1 cellular context compared by ENCODE assay signal in the genomic region with DNA sequence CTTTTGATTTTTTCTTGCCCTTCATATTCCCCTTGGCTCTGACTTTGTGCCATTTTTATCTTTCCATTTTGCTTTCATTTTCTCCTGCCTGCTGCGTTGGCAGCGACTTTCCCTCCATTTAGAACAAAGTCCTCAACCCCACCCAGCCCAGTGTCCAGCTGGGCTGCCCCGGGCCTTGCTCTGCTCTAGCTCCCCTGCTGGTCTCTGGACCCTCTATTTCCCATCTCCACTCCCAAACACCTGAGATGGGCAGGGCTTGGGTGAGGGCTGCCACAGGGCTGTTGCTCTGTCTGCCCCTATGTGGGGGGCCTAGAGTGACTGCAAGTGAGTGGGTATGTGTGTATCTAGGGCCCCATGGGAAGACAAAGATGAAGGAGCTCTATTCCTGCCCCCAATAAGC.
TF ChIP-seq lines count a peak whose summit lies in the region.

No MANE protein-coding gene starts in this region.

TF ChIP-seq in liver, 16 proteins besides CTCF, POLR2A, EP300 and RAD21:
- TF ChIP-seq, protein P1, sequence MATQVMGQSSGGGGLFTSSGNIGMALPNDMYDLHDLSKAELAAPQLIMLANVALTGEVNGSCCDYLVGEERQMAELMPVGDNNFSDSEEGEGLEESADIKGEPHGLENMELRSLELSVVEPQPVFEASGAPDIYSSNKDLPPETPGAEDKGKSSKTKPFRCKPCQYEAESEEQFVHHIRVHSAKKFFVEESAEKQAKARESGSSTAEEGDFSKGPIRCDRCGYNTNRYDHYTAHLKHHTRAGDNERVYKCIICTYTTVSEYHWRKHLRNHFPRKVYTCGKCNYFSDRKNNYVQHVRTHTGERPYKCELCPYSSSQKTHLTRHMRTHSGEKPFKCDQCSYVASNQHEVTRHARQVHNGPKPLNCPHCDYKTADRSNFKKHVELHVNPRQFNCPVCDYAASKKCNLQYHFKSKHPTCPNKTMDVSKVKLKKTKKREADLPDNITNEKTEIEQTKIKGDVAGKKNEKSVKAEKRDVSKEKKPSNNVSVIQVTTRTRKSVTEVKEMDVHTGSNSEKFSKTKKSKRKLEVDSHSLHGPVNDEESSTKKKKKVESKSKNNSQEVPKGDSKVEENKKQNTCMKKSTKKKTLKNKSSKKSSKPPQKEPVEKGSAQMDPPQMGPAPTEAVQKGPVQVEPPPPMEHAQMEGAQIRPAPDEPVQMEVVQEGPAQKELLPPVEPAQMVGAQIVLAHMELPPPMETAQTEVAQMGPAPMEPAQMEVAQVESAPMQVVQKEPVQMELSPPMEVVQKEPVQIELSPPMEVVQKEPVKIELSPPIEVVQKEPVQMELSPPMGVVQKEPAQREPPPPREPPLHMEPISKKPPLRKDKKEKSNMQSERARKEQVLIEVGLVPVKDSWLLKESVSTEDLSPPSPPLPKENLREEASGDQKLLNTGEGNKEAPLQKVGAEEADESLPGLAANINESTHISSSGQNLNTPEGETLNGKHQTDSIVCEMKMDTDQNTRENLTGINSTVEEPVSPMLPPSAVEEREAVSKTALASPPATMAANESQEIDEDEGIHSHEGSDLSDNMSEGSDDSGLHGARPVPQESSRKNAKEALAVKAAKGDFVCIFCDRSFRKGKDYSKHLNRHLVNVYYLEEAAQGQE (IDR thresholded peaks at IDR 0.05) = no peak
- TF ChIP-seq FOXA2 (IDR thresholded peaks at IDR 0.05) (no peak), NR2F2 (IDR thresholded peaks at IDR 0.05) (no peak), RXRA (IDR thresholded peaks at IDR 0.05) (peak in 1 of 2 donors; percentile 20), HNF4A (conservative IDR thresholded peaks at IDR 0.05) (peak; percentile 72 to 74), SP1 (IDR thresholded peaks at IDR 0.05) (peak; percentile 73), HNF4G (IDR thresholded peaks at IDR 0.05) (no peak), JUND (IDR thresholded peaks at IDR 0.05) (no peak), EGR1 (IDR thresholded peaks at IDR 0.05; ENCODE audit: low read depth in 2 of 2) (no peak), YY1 (IDR thresholded peaks at IDR 0.05) (peak; percentile 78)
- TF ChIP-seq, protein P2, sequence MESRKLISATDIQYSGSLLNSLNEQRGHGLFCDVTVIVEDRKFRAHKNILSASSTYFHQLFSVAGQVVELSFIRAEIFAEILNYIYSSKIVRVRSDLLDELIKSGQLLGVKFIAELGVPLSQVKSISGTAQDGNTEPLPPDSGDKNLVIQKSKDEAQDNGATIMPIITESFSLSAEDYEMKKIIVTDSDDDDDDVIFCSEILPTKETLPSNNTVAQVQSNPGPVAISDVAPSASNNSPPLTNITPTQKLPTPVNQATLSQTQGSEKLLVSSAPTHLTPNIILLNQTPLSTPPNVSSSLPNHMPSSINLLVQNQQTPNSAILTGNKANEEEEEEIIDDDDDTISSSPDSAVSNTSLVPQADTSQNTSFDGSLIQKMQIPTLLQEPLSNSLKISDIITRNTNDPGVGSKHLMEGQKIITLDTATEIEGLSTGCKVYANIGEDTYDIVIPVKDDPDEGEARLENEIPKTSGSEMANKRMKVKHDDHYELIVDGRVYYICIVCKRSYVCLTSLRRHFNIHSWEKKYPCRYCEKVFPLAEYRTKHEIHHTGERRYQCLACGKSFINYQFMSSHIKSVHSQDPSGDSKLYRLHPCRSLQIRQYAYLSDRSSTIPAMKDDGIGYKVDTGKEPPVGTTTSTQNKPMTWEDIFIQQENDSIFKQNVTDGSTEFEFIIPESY (IDR thresholded peaks at IDR 0.05) = no peak
